In genomic region chr1:155166006-155166372, GRCh38 we compare ENCODE assay signal across 1 cellular context.
TF ChIP-seq lines count a peak whose summit lies in the region.

No MANE protein-coding gene starts in this region.

TF ChIP-seq in H1, 55 proteins besides CTCF, POLR2A, EP300 and RAD21:
- TF ChIP-seq SIRT6 (IDR thresholded peaks at IDR 0.05; ENCODE audit: low read length) (no peak), ASH2L (IDR thresholded peaks at IDR 0.05; ENCODE audit: low read length) (peak; percentile 30)
